ENCODE assay signal across 22 cellular contexts in the genomic region with DNA sequence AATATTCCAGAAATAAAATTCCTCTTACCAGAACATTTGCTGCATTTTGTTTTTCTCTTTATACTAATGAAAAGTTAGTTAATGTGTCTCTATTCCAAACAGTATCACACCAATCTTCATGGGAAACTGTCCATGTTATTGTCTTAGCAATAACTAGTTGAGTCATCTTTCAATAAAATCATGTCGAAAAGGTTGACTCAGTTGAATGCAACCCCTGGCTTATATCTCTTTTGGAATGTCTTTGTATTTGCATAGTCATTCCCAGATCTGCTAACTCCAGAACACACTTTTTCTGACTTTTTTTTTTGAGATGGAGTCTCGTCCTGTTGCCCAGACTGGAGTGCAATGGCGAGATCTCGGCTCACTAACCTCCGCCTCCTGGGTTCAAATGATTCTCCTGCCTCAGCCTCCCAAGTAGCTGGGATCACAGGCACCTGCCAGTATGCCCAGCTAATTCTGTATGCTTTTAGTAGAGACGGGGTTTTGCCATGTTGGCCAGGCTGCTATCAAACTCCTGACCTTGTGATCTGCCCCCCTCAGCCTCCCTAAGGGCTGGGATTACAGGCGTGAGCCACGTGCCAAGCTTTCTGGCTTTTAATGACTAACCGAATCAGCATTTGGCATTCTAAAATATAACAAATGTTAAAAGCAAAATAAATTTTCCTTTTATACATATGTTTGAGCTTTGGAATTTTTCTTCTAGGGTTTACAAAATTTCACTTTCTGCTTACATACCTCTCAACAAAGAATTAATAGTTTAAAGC.
DNase-seq lines count a peak whose midpoint lies in the region; ATAC-seq and TF ChIP-seq lines count a peak whose summit lies in the region.
"Had no signal": no experiment of that assay in that cellular context is flagged by ENCODE, and none has a peak within 500 bp of the region (broad histone marks: within the 10 kb centered on the region; RNA-seq: fewer than 3 reads in every experiment).

No MANE protein-coding gene starts in this region.

- H3K27me3 ChIP-seq in neuronal stem cell (ENCODE audit: control insufficient read depth in 3 of 3, insufficient read depth in 3 of 3, low read depth in 1 of 3, low read length in 3 of 3) = no peaks in the 10 kb centered on the region
- no peaks in the 10 kb centered on the region for H3K27me3 ChIP-seq in gastroesophageal sphincter
- no peaks in the 10 kb centered on the region for H3K27me3 ChIP-seq in PC-9 (ENCODE audit: insufficient read depth, low read depth)
- H3K27me3 ChIP-seq: SJSA1 had no signal

- H4K8ac ChIP-seq in neuronal stem cell (ENCODE audit: low read depth, low read length) = no peak overlapping the region

- H3K36me3 ChIP-seq in neuronal stem cell (replicated peaks in 1 of 2; ENCODE audit: control insufficient read depth in 2 of 2, insufficient read depth in 2 of 2, low read length in 2 of 2) = no peaks in the 10 kb centered on the region
- no peaks in the 10 kb centered on the region for H3K36me3 ChIP-seq in gastroesophageal sphincter
- H3K36me3 ChIP-seq in PC-9 (ENCODE audit: low read depth) = no peaks in the 10 kb centered on the region
- H3K36me3 ChIP-seq: prostate gland, SJSA1 had no signal

- no peak overlapping the region for H3K27ac ChIP-seq in neuronal stem cell (replicated peaks; ENCODE audit: low read length)
- no peak overlapping the region for H3K27ac ChIP-seq in gastroesophageal sphincter
- no peak overlapping the region for H3K27ac ChIP-seq in PC-9
- H3K27ac ChIP-seq: prostate gland, SJSA1 had no signal

- no peaks in the 10 kb centered on the region for H3K4me1 ChIP-seq in neuronal stem cell (ENCODE audit: control insufficient read depth in 2 of 2, insufficient read depth in 1 of 2, low read depth in 1 of 2, low read length in 2 of 2)
- no peaks in the 10 kb centered on the region for H3K4me1 ChIP-seq in gastroesophageal sphincter
- no peaks in the 10 kb centered on the region for H3K4me1 ChIP-seq in PC-9 (replicated peaks; ENCODE audit: insufficient read depth)
- H3K4me1 ChIP-seq: prostate gland, SJSA1 had no signal

- intact Hi-C loops in PC-9 (cut with micrococcal nuclease; ENCODE audit: unreplicated experiment) = no loop called here

- no peak overlapping the region for H3K18ac ChIP-seq in neuronal stem cell (ENCODE audit: low read length)

- H2BK5ac ChIP-seq in neuronal stem cell (ENCODE audit: low read length) = no peak overlapping the region

- H4K20me1 ChIP-seq in PC-9 (ENCODE audit: insufficient read depth) = no peaks in the 10 kb centered on the region

- no peak overlapping the region for H3K9ac ChIP-seq in neuronal stem cell (ENCODE audit: low read depth, low read length, poor library complexity)

- H2BK15ac ChIP-seq in neuronal stem cell (ENCODE audit: low read length) = no peak overlapping the region

- no peaks in the 10 kb centered on the region for H3K9me3 Mint-ChIP-seq in T-helper 2 cell treated with Interferon-gamma antibody and Interleukin-4, amounts not matched to agents 5 μg/mL and 100 μg/mL, for 36 hours
- H3K9me3 Mint-ChIP-seq: activated CD4-positive, alpha-beta memory T cell treated with anti-CD3 and anti-CD28 coated beads, Interleukin-2, amount 10 ng/mL, durations not matched to agents 7 days and 5 days; CD8-positive, alpha-beta T cell had no signal

- no peaks in the 10 kb centered on the region for H3K79me1 ChIP-seq in neuronal stem cell (ENCODE audit: low read depth, low read length)

- CTCF ChIA-PET in PC-9 (lab: Charles Lee) = no interaction called here

- TF ChIP-seq POLR2A in gastroesophageal sphincter (IDR thresholded peaks at IDR 0.05) = no peak

- no peaks in the 10 kb centered on the region for H3F3A ChIP-seq in PC-9 (ENCODE audit: insufficient read depth, low read depth)

- H2BK120ac ChIP-seq in neuronal stem cell (ENCODE audit: low read depth, low read length) = no peak overlapping the region

- no peak overlapping the region for H3K4me3 ChIP-seq in epithelial cell of proximal tubule (ENCODE audit: low read depth, low read length)
- no peak overlapping the region for H3K4me3 ChIP-seq in neuronal stem cell (ENCODE audit: low read length in 2 of 2)
- H3K4me3 ChIP-seq in gastroesophageal sphincter = no peak overlapping the region
- no peak overlapping the region for H3K4me3 ChIP-seq in PC-9
- H3K4me3 ChIP-seq: prostate gland, SJSA1 had no signal

- H2BK12ac ChIP-seq in neuronal stem cell (ENCODE audit: low read length) = no peak overlapping the region

- WGBS in neuronal stem cell (ENCODE audit: extremely low coverage in 2 of 2, insufficient read length in 2 of 2, insufficient replicate concordance in 1 of 2), 2 donors = no CpG with 5 or more reads among the region's 9 CpGs
- WGBS in gastroesophageal sphincter (ENCODE audit: low coverage in 1 of 2), 2 donors = 49 to 93% methylated on average over 5 to 9 of the region's 9 CpGs

- no peaks in the 10 kb centered on the region for H3K4me1 Mint-ChIP-seq in T-helper 2 cell treated with Interferon-gamma antibody and Interleukin-4, amounts not matched to agents 5 μg/mL and 100 μg/mL, for 36 hours (ENCODE audit: low read depth)
- H3K4me1 Mint-ChIP-seq: activated CD4-positive, alpha-beta memory T cell treated with anti-CD3 and anti-CD28 coated beads, Interleukin-2, amount 10 ng/mL, durations not matched to agents 7 days and 5 days had no signal

- H3K4ac ChIP-seq in neuronal stem cell (ENCODE audit: low read length) = no peak overlapping the region

- TF ChIP-seq EP300 in gastroesophageal sphincter (IDR thresholded peaks at IDR 0.05) = no peak

- POLR2A ChIA-PET in PC-9 (lab: Charles Lee; ENCODE audit: unreplicated experiment) = interaction anchor here (0.6 kb wide), 1 partner anchor 676 kb away, joined by 5 read pairs; no protein-coding TSS in a partner anchor

- no peak overlapping the region for H4K91ac ChIP-seq in neuronal stem cell (ENCODE audit: low read depth, low read length, poor library complexity)

- H3K4me2 ChIP-seq in neuronal stem cell (ENCODE audit: insufficient read depth, low read length, poor library complexity, severe bottlenecking) = no peak overlapping the region
- H3K4me2 ChIP-seq in PC-9 = no peak overlapping the region

- ATAC-seq in gastroesophageal sphincter = no peak
- ATAC-seq in HG03342 (IDR thresholded peaks at IDR 0.05; ENCODE audit: unreplicated experiment) = no peak
- ATAC-seq: CD8-positive, alpha-beta T cell; left lobe of liver had no signal

- no peak for TF ChIP-seq CTCF in epithelial cell of proximal tubule (conservative IDR thresholded peaks at IDR 0.05; ENCODE audit: low read depth, low read length)
- no peak for TF ChIP-seq CTCF in gastroesophageal sphincter (IDR thresholded peaks at IDR 0.05)
- TF ChIP-seq CTCF in PC-9 (conservative IDR thresholded peaks at IDR 0.05) = no peak

- H3K9me2 ChIP-seq in PC-9 (ENCODE audit: insufficient read depth) = no peaks in the 10 kb centered on the region

- peak overlapping the region; percentile 22 for H2AFZ ChIP-seq in neuronal stem cell (ENCODE audit: low read length)
- H2AFZ ChIP-seq in PC-9 = no peak overlapping the region

- H3K23ac ChIP-seq in neuronal stem cell (ENCODE audit: low read depth, low read length, poor library complexity) = no peak overlapping the region

- no peaks in the 10 kb centered on the region for H3K36me3 Mint-ChIP-seq in T-helper 2 cell treated with Interferon-gamma antibody and Interleukin-4, amounts not matched to agents 5 μg/mL and 100 μg/mL, for 36 hours (ENCODE audit: low read depth)
- H3K36me3 Mint-ChIP-seq: CD8-positive, alpha-beta T cell had no signal

- H3K4me3 Mint-ChIP-seq in T-helper 2 cell treated with Interferon-gamma antibody and Interleukin-4, amounts not matched to agents 5 μg/mL and 100 μg/mL, for 36 hours = no peak overlapping the region
- H3K4me3 Mint-ChIP-seq: activated CD4-positive, alpha-beta memory T cell treated with anti-CD3 and anti-CD28 coated beads, Interleukin-2, amount 10 ng/mL, durations not matched to agents 7 days and 5 days; CD8-positive, alpha-beta T cell had no signal

- no peak overlapping the region for H3K14ac ChIP-seq in neuronal stem cell (ENCODE audit: low read length)

- BruUV-seq in PC-9 (replicated peaks; lab: Mats Ljungman, UMichigan) = no TSS peak

- DNase-seq in EL (peak; percentile 50), M059J (ENCODE audit: low read depth) (peak; percentile 64), epithelial cell of proximal tubule (ENCODE audit: low read depth) (peak; percentile 9), neuronal stem cell (ENCODE audit: low spot score) (no peak), PC-9 (no peak)
- DNase-seq in T-helper 2 cell treated with Interferon-gamma antibody and Interleukin-4, amounts not matched to agents 5 μg/mL and 100 μg/mL, for 36 hours (ENCODE audit: low spot score) = no peak
- DNase-seq: activated CD4-positive, alpha-beta memory T cell treated with anti-CD3 and anti-CD28 coated beads, Interleukin-2, amount 10 ng/mL, durations not matched to agents 7 days and 5 days; activated naive CD4-positive, alpha-beta T cell treated with Interleukin-2 at 50 U/mL for 16 hours; aorta; CD8-positive, alpha-beta T cell; DMS53; effector memory CD4-positive, alpha-beta T cell; NCI-H1436 treated with DMSO at 0.1 percent for 48 hours; NCI-H2171; NCI-H774; stimulated activated CD4-positive, alpha-beta T cell treated with anti-CD3 and anti-CD28 coated beads, Interleukin-12 subunit alpha, Interleukin-12 subunit beta, amount 100 ng/mL, for 4 hours; T-helper 2 cell had no signal

- no peaks in the 10 kb centered on the region for H3K9me3 ChIP-seq in neuronal stem cell (replicated peaks in 1 of 2; ENCODE audit: control insufficient read depth in 2 of 2, insufficient read depth in 1 of 2, low read depth in 1 of 2, low read length in 2 of 2)
- H3K9me3 ChIP-seq in gastroesophageal sphincter = no peaks in the 10 kb centered on the region
- no peaks in the 10 kb centered on the region for H3K9me3 ChIP-seq in PC-9 (ENCODE audit: insufficient read depth, low read depth)
- H3K9me3 ChIP-seq: prostate gland, SJSA1 had no signal

- H3K27ac Mint-ChIP-seq in T-helper 2 cell treated with Interferon-gamma antibody and Interleukin-4, amounts not matched to agents 5 μg/mL and 100 μg/mL, for 36 hours = no peak overlapping the region
- H3K27ac Mint-ChIP-seq: activated CD4-positive, alpha-beta memory T cell treated with anti-CD3 and anti-CD28 coated beads, Interleukin-2, amount 10 ng/mL, durations not matched to agents 7 days and 5 days; CD8-positive, alpha-beta T cell had no signal

- H3K79me2 ChIP-seq in PC-9 (ENCODE audit: low read depth) = no peaks in the 10 kb centered on the region

- no peaks in the 10 kb centered on the region for H3K27me3 Mint-ChIP-seq in T-helper 2 cell treated with Interferon-gamma antibody and Interleukin-4, amounts not matched to agents 5 μg/mL and 100 μg/mL, for 36 hours (ENCODE audit: low read depth)
- H3K27me3 Mint-ChIP-seq: activated CD4-positive, alpha-beta memory T cell treated with anti-CD3 and anti-CD28 coated beads, Interleukin-2, amount 10 ng/mL, durations not matched to agents 7 days and 5 days had no signal

- H2AK5ac ChIP-seq in neuronal stem cell (ENCODE audit: low read depth, low read length) = no peak overlapping the region

Comparison
In these comparisons a context has a peak if more than half of its experiments do, and no peak if none do; other contexts are left out.
1. DNase-seq: peak in EL (single experiment), M059J (single experiment) and epithelial cell of proximal tubule (single experiment); none in neuronal stem cell (single experiment), T-helper 2 cell treated with Interferon-gamma antibody and Interleukin-4, amounts not matched to agents 5 μg/mL and 100 μg/mL, for 36 hours (single experiment) and PC-9 (0 of 2).